ENCODE assay signal across 8 cellular contexts in the genomic region with DNA sequence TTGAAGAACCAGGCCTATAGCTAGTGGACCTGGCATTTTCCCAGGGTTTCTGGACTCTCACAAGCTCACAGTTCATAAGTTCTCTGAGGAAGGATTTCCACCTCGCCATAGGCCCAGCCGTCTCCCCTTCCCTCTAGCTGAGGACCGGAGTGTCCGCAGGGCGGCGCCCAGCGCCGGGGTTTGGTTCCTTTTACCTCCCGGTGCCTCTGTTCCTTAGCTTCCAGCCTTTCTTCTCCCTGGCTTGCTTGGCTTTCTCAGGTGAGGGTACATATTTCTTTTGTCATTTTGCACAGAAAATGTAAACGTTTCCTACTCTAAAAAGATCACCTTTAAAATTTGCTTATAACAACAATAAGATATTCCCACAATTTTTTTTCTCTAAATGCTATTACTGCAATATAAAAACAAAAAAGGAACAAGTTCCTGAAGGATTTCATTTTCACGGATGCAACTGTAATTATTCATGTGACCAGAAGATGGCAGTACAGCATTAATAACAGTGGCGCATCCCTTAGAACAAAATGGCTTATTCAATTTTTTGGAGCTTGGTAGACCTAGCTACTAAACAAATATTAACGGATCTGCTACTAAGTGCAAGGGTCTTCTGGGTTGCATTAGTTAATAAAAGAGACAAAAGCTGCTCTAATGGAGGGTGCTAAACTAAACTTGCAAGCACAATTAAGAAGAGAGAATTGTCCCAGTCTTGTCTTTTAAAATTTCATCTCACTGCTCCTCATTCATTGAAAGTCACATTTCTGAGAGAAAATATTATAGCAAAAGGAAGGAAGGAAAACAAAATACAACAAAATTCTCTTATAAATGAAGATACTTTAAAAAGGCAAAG.
DNase-seq lines count a peak whose midpoint lies in the region; ATAC-seq, FAIRE-seq and TF ChIP-seq lines count a peak whose summit lies in the region.

No MANE protein-coding gene starts in this region.

- DNase-seq in AG04450 (ENCODE audit: low read depth, low spot score) = peak; percentile 44
- peak; percentile 16 for DNase-seq in GM12864 (ENCODE audit: low read depth)
- DNase-seq in NCI-H774 (lab: John Stamatoyannopoulos, UW) = peak; percentile 15
- DNase-seq in bronchial epithelial cell (ENCODE audit: low read depth) = peak; percentile 65
- DNase-seq in left lung = no peak
- peak; percentile 67 for DNase-seq in urothelium cell line (ENCODE audit: low spot score)
- DNase-seq in stimulated activated CD4-positive, alpha-beta T cell treated with anti-CD3 and anti-CD28 coated beads, Interleukin-12 subunit alpha, Interleukin-12 subunit beta, amount 100 ng/mL, for 4 hours = no peak

- POLR2A ChIA-PET in AG04450 (lab: Yijun Ruan, JAX) = interaction anchor here (1.2 kb wide), 1 partner anchor 953 kb away, joined by 3 read pairs; no protein-coding TSS in a partner anchor

- H3K4me3 ChIP-seq in AG04450 (ENCODE audit: low read depth, low read length) (no peak overlapping the region), GM12864 (ENCODE audit: low read depth, low read length) (no peak overlapping the region), bronchial epithelial cell (ENCODE audit: low read depth, low read length) (no peak overlapping the region), left lung (no peak overlapping the region)

- no peaks in the 10 kb centered on the region for H3K27me3 ChIP-seq in AG04450 (ENCODE audit: control insufficient read depth, insufficient read depth, low read length)
- no peaks in the 10 kb centered on the region for H3K27me3 ChIP-seq in bronchial epithelial cell (ENCODE audit: control insufficient read depth, insufficient read depth, low read length)
- H3K27me3 ChIP-seq in left lung = no peaks in the 10 kb centered on the region

- peak; percentile 51 for ATAC-seq in HG03432 (IDR thresholded peaks at IDR 0.05; ENCODE audit: unreplicated experiment)
- ATAC-seq in left lung = peak; percentile 89

- intact Hi-C loops in left lung (cut with DNase I) = no loop called here

- H3K4me1 ChIP-seq in left lung = no peaks in the 10 kb centered on the region

- no peaks in the 10 kb centered on the region for H3K9me3 ChIP-seq in AG04450 (ENCODE audit: control insufficient read depth, insufficient read depth, low read length)
- no peaks in the 10 kb centered on the region for H3K9me3 ChIP-seq in left lung

- H3K27ac ChIP-seq in AG04450 (ENCODE audit: low read depth, low read length) (no peak overlapping the region), left lung (no peak overlapping the region)

- TF ChIP-seq CTCF in AG04450 (IDR thresholded peaks at IDR 0.05; ENCODE audit: low read depth, low read length) (peak; percentile 59), GM12864 (IDR thresholded peaks at IDR 0.05; ENCODE audit: low read depth, low read length, missing control alignments) (peak; percentile 54), bronchial epithelial cell (IDR thresholded peaks at IDR 0.05; ENCODE audit: insufficient read depth, low read length, severe bottlenecking) (peak; percentile 62), left lung (IDR thresholded peaks at IDR 0.05) (peak; percentile 67 to 70)

- H3K36me3 ChIP-seq in bronchial epithelial cell (ENCODE audit: control insufficient read depth, insufficient read depth, low read length) (no peaks in the 10 kb centered on the region), left lung (no peaks in the 10 kb centered on the region)

- FAIRE-seq in bronchial epithelial cell (lab: Jason Lieb, UNC) (no peak), urothelium cell line (lab: Jason Lieb, UNC) (no peak)

- CTCF ChIA-PET in AG04450 (lab: Charles Lee) = interaction anchor here (0.6 to 6.3 kb wide), 76 partner anchors 8 to 1129 kb away, joined by 3 to 70 read pairs (median 4); partner anchors contain the start of genes NMBR and VTA1

Comparison
In these comparisons a context has a peak if more than half of its experiments do, and no peak if none do; other contexts are left out.
1. DNase-seq: peak in AG04450 (single experiment), GM12864 (single experiment), NCI-H774 (single experiment), bronchial epithelial cell (single experiment) and urothelium cell line (single experiment); none in left lung (0 of 2) and stimulated activated CD4-positive, alpha-beta T cell treated with anti-CD3 and anti-CD28 coated beads, Interleukin-12 subunit alpha, Interleukin-12 subunit beta, amount 100 ng/mL, for 4 hours (single experiment).
2. Peak in every context shown above with its lines, with median percentiles within 50 percentile points of each other: CTCF ChIP-seq.